ENCODE assay signal across 18 cellular contexts in genomic region chr11:19606856-19607655, GRCh38.
DNase-seq lines count a peak whose midpoint lies in the region; ATAC-seq and TF ChIP-seq lines count a peak whose summit lies in the region.
"Had no signal": no experiment of that assay in that cellular context is flagged by ENCODE, and none has a peak within 500 bp of the region (broad histone marks: within the 10 kb centered on the region; RNA-seq: fewer than 3 reads in every experiment).

No MANE protein-coding gene starts in this region.

- no peak for TF ChIP-seq POLR2A in suprapubic skin (IDR thresholded peaks at IDR 0.05)

- no peak overlapping the region for H2BK5ac ChIP-seq in mesendoderm (ENCODE audit: low read length)

- no peak overlapping the region for H3K18ac ChIP-seq in mesendoderm (ENCODE audit: low read length)

- H4K5ac ChIP-seq in mesendoderm (ENCODE audit: low read length), result no peak overlapping the region

- H3K36me3 ChIP-seq in BLaER1 (no peaks in the 10 kb centered on the region), Loucy (ENCODE audit: insufficient read depth, low read length) (no peaks in the 10 kb centered on the region), mesendoderm (ENCODE audit: control insufficient read depth, insufficient read depth, low read length) (no peaks in the 10 kb centered on the region), suprapubic skin (no peaks in the 10 kb centered on the region), upper lobe of right lung (no peaks in the 10 kb centered on the region)

- H2AFZ ChIP-seq in Loucy (ENCODE audit: low read length), result no peak overlapping the region

- no peak overlapping the region for H3K4ac ChIP-seq in mesendoderm (ENCODE audit: low read depth, low read length)

- no peaks in the 10 kb centered on the region for H3K79me1 ChIP-seq in mesendoderm (ENCODE audit: low read length)

- H3K79me2 ChIP-seq in Loucy (ENCODE audit: insufficient read depth, low read length) (no peaks in the 10 kb centered on the region), mesendoderm (ENCODE audit: control insufficient read depth, insufficient read depth, low read length) (no peaks in the 10 kb centered on the region)

- TF ChIP-seq CTCF in Loucy (conservative IDR thresholded peaks at IDR 0.05; ENCODE audit: low read length), result no peak
- no peak for TF ChIP-seq CTCF in suprapubic skin (IDR thresholded peaks at IDR 0.05)
- TF ChIP-seq CTCF in upper lobe of right lung (IDR thresholded peaks at IDR 0.05), result no peak

- H3K27ac ChIP-seq in BLaER1 (no peak overlapping the region; the same call in 1 of the 2 replicates), mesendoderm (ENCODE audit: low read depth, low read length) (no peak overlapping the region), suprapubic skin (peak overlapping the region; percentile 7), upper lobe of right lung (no peak overlapping the region)
- H3K27ac ChIP-seq: SK-N-MC had no signal

- no peak for TF ChIP-seq EP300 in suprapubic skin (IDR thresholded peaks at IDR 0.05)

- no peak for ATAC-seq in upper lobe of right lung
- no peak for ATAC-seq in HG03159 (IDR thresholded peaks at IDR 0.05; ENCODE audit: unreplicated experiment)
- ATAC-seq: K562, Panc1 had no signal

- H2BK15ac ChIP-seq in mesendoderm (replicated peaks; ENCODE audit: low read depth), result no peak overlapping the region

- no peak overlapping the region for H2AK5ac ChIP-seq in mesendoderm (ENCODE audit: low read length)

- H3K23ac ChIP-seq in mesendoderm (ENCODE audit: low read length), result peak overlapping the region; percentile 35

- no CpG with 5 or more reads among the region's 5 CpGs for WGBS in mesendoderm (ENCODE audit: extremely low coverage, insufficient coverage, low lambda C conversion rate)
- 92% methylated on average over 5 of the region's 5 CpGs for WGBS in suprapubic skin

- H4K20me1 ChIP-seq in BLaER1 (no peaks in the 10 kb centered on the region), Loucy (ENCODE audit: insufficient read depth, low read length, poor library complexity, severe bottlenecking) (no peaks in the 10 kb centered on the region)

- H3K4me3 ChIP-seq in BLaER1, result no peak overlapping the region
- H3K4me3 ChIP-seq in Loucy (ENCODE audit: low read length, poor library complexity, severe bottlenecking), result no peak overlapping the region
- no peak overlapping the region for H3K4me3 ChIP-seq in mesendoderm (ENCODE audit: low read length)
- no peak overlapping the region for H3K4me3 ChIP-seq in suprapubic skin
- H3K4me3 ChIP-seq in upper lobe of right lung, result no peak overlapping the region
- H3K4me3 ChIP-seq: K562, SK-N-MC had no signal

- intact Hi-C loops in upper lobe of right lung (cut with DNase I), result no loop called here

- no peak overlapping the region for H2BK120ac ChIP-seq in mesendoderm (ENCODE audit: low read depth, low read length)

- H3K27me3 ChIP-seq in BLaER1, result no peaks in the 10 kb centered on the region
- H3K27me3 ChIP-seq in Loucy (ENCODE audit: insufficient read depth, low read length, poor library complexity, severe bottlenecking), result no peaks in the 10 kb centered on the region
- no peaks in the 10 kb centered on the region for H3K27me3 ChIP-seq in mesendoderm (ENCODE audit: insufficient read depth, low read length, poor library complexity)
- no peaks in the 10 kb centered on the region for H3K27me3 ChIP-seq in suprapubic skin
- no peaks in the 10 kb centered on the region for H3K27me3 ChIP-seq in upper lobe of right lung

- H3K4me1 ChIP-seq in BLaER1, result peaks cover 20% of the 10 kb centered on the region
- peaks cover 13% of the 10 kb centered on the region for H3K4me1 ChIP-seq in Loucy (ENCODE audit: insufficient read depth, low read length, poor library complexity, severe bottlenecking)
- H3K4me1 ChIP-seq in mesendoderm (ENCODE audit: control insufficient read depth, low read depth, low read length), result no peaks in the 10 kb centered on the region
- H3K4me1 ChIP-seq in suprapubic skin, result peaks cover 24% of the 10 kb centered on the region
- peaks cover 6% of the 10 kb centered on the region for H3K4me1 ChIP-seq in upper lobe of right lung

- H3K56ac ChIP-seq in mesendoderm (ENCODE audit: low read length), result no peak overlapping the region

- H3K9me2 ChIP-seq in Loucy (replicated peaks; ENCODE audit: low read depth, low read length), result no peaks in the 10 kb centered on the region

- peak overlapping the region; percentile 23; the same call in 1 of the 2 replicates for H3K4me2 ChIP-seq in BLaER1
- peak overlapping the region; percentile 9 for H3K4me2 ChIP-seq in Loucy (ENCODE audit: low read depth, low read length, poor library complexity, severe bottlenecking)
- H3K4me2 ChIP-seq in mesendoderm (ENCODE audit: low read length), result no peak overlapping the region

- DNase-seq in mesendoderm, result no peak
- DNase-seq in suprapubic skin (ENCODE audit: low spot score in 2 of 2), result no peak
- no peak for DNase-seq in upper lobe of right lung
- no peak for DNase-seq in NCI-H524 treated with DMSO at 0.1 percent for 48 hours (lab: John Stamatoyannopoulos, UW)
- DNase-seq: CD4-positive, alpha-beta T cell; Kasumi-1; NCI-H1105 treated with DMSO at 0.1 percent for 48 hours; NCI-H146; NCI-H1930; NCI-H446; NCI-H526; SIG-M5 had no signal

- H3K9ac ChIP-seq in BLaER1 (no peak overlapping the region), Loucy (ENCODE audit: low read depth, low read length, poor library complexity, severe bottlenecking) (no peak overlapping the region), mesendoderm (ENCODE audit: low read length) (no peak overlapping the region)

- H3F3A ChIP-seq in Loucy (ENCODE audit: low read depth), result no peaks in the 10 kb centered on the region

- H3K9me3 ChIP-seq in BLaER1, result peaks cover 40% of the 10 kb centered on the region
- H3K9me3 ChIP-seq in Loucy (ENCODE audit: insufficient read depth, low read depth, low read length), result no peaks in the 10 kb centered on the region; the same call in 1 of the 2 replicates
- no peaks in the 10 kb centered on the region for H3K9me3 ChIP-seq in suprapubic skin
- H3K9me3 ChIP-seq in upper lobe of right lung, result no peaks in the 10 kb centered on the region

- H4K8ac ChIP-seq in mesendoderm (ENCODE audit: low read depth, low read length), result no peak overlapping the region
